In the genomic region with DNA sequence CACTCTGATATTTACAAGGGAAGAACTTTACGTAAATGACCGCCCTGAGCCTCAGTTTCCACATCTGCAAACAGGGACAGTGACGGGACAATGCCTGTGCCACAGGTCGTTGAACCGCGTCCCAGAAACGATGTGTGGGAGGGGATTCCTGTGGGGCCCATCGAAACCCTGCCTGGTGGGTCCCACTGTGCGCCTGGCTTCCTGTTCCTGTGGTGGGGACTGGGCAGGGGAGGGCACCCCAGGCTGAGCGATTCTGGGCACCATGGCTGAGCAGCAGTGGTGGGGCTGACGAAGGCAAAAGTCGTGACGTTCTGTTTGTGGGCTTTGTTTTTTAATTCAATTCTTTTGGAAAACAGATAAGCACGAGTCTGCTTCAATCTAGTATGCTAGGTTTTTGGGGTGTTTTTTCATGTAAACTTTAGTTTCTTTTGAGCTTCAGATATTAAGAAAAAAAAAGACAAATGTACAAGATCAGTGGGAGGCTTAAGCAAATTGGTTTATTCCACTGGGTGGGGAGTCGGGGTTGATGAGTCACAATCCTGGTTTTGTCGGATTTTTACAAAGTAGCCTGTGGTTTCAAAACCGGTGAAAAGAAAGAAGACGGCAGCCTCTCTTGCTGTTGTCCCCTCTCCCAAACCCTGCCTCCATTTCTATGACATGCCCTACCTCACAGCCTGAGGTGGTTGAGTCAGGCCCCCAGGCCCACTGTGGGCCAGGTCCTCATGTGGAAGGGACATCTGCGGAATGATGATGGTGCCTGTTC, we compare ENCODE assay signal across 23 cellular contexts. TPM values are rescaled to one million over a fixed set of nuclear protein-coding genes. Genes with fewer than 3 reads are reported as not detected.
DNase-seq lines count a peak whose midpoint lies in the region; ATAC-seq, FAIRE-seq and TF ChIP-seq lines count a peak whose summit lies in the region.
"Had no signal": no experiment of that assay in that cellular context is flagged by ENCODE, and none has a peak within 500 bp of the region (broad histone marks: within the 10 kb centered on the region; RNA-seq: fewer than 3 reads in every experiment).

No MANE protein-coding gene starts in this region.

- intact Hi-C loops in K562 (cut with micrococcal nuclease), result no loop called here

- ATAC-seq in activated T-cell treated with anti-CD3 and anti-CD28 coated beads, Interleukin-2, amount 50 U/mL, for 4 hours, result peak; percentile 55 to 69
- ATAC-seq in RWPE2 (ENCODE audit: low read depth) (no peak), K562 (no peak), HG03439 (IDR thresholded peaks at IDR 0.05; ENCODE audit: unreplicated experiment) (no peak), left lobe of liver (no peak), GM19395 (IDR thresholded peaks at IDR 0.05; ENCODE audit: unreplicated experiment) (no peak)
- ATAC-seq: left colon; stimulated activated memory B cell treated with anti-CD40 and anti-IgM and Interleukin-4, amounts not matched to agents 10 μg/mL and 1 μg/mL and 100 μg/mL, for 72 hours; upper lobe of right lung had no signal

- H3K4me3 Mint-ChIP-seq in activated T-cell treated with anti-CD3 and anti-CD28 coated beads, Interleukin-2, amount 50 U/mL, for 4 hours, result no peak overlapping the region
- no peak overlapping the region for H3K4me3 Mint-ChIP-seq in stimulated activated naive CD8-positive, alpha-beta T cell treated with anti-CD3 and anti-CD28 coated beads, Interleukin-15, Interleukin-2, amounts not matched to agents 100 ng/mL and 50 ng/mL, for 24 hours
- H3K4me3 Mint-ChIP-seq: activated naive CD4-positive, alpha-beta T cell treated with anti-CD3 and anti-CD28 coated beads for 36 hours; stimulated activated memory B cell treated with anti-CD40 and anti-IgM and Interleukin-4, amounts not matched to agents 10 μg/mL and 1 μg/mL and 100 μg/mL, for 72 hours had no signal

- no peak for TF ChIP-seq EP300 in K562 (IDR thresholded peaks at IDR 0.05; ENCODE audit: low read length)

- TF ChIP-seq POLR2A in K562 (conservative IDR thresholded peaks at IDR 0.05), result no peak

- WGBS in K562 (ENCODE audit: insufficient coverage, low coverage, missing lambda C conversion rate), result 4% methylated on average over 19 of the region's 19 CpGs

- no peak overlapping the region for H3K4me2 ChIP-seq in K562 (ENCODE audit: insufficient read depth, low read length)

- H3K9me1 ChIP-seq in K562 (ENCODE audit: control insufficient read depth, insufficient read depth, low read length), result no peaks in the 10 kb centered on the region

- no peak for DNase-seq in activated T-cell treated with anti-CD3 and anti-CD28 coated beads, Interleukin-2, amount 50 U/mL, for 4 hours
- DNase-seq in activated T-cell treated with anti-CD3 and anti-CD28 coated beads for 4 hours (no peak), RWPE2 (ENCODE audit: low spot score) (peak; percentile 76), K562 (ENCODE audit: extremely low read depth in 1 of 4, low spot score in 3 of 4) (no peak), left lobe of liver (ENCODE audit: low spot score) (no peak)
- DNase-seq: activated naive CD4-positive, alpha-beta T cell treated with anti-CD3 and anti-CD28 coated beads for 36 hours; effector CD4-positive, alpha-beta T cell; KBM-7; left colon; NCI-H1436; NCI-H446; sigmoid colon; SJCRH30; stimulated activated CD4-positive, alpha-beta T cell treated with anti-CD3 and anti-CD28 coated beads, Interleukin-4, amount 100 ng/mL, for 1 hour; T1000; upper lobe of right lung had no signal

- H2AFZ ChIP-seq in K562 (ENCODE audit: low read depth, low read length), result no peak overlapping the region

- H3K4me1 ChIP-seq in RWPE2 (ENCODE audit: insufficient read depth, poor library complexity, severe bottlenecking), result no peaks in the 10 kb centered on the region
- no peaks in the 10 kb centered on the region for H3K4me1 ChIP-seq in K562 (replicated peaks in 1 of 2; ENCODE audit: control insufficient read depth in 2 of 2, insufficient read depth in 2 of 2, low read length in 2 of 2)
- H3K4me1 ChIP-seq: sigmoid colon, SJCRH30, upper lobe of right lung had no signal

- peaks cover 37% of the 10 kb centered on the region for H3K27me3 Mint-ChIP-seq in activated T-cell treated with anti-CD3 and anti-CD28 coated beads, Interleukin-2, amount 50 U/mL, for 4 hours (ENCODE audit: low read depth)
- H3K27me3 Mint-ChIP-seq in stimulated activated naive CD8-positive, alpha-beta T cell treated with anti-CD3 and anti-CD28 coated beads, Interleukin-15, Interleukin-2, amounts not matched to agents 100 ng/mL and 50 ng/mL, for 24 hours, result peaks cover 75% of the 10 kb centered on the region

- no peak overlapping the region for H3K9ac ChIP-seq in K562 (ENCODE audit: insufficient read depth in 1 of 2, low read depth in 2 of 2, low read length in 2 of 2)

- H3K9me3 ChIP-seq in RWPE2 (ENCODE audit: severe bottlenecking), result no peaks in the 10 kb centered on the region
- H3K9me3 ChIP-seq in K562 (replicated peaks; ENCODE audit: control insufficient read depth, insufficient read depth, low read depth, low read length), result no peaks in the 10 kb centered on the region
- H3K9me3 ChIP-seq: sigmoid colon, SJCRH30, upper lobe of right lung had no signal

- CTCF ChIA-PET in K562 (lab: Yijun Ruan, JAX; ENCODE audit: low intra/inter-chr PET ratio), result no interaction called here

- H3K27ac Mint-ChIP-seq in stimulated activated naive CD8-positive, alpha-beta T cell treated with anti-CD3 and anti-CD28 coated beads, Interleukin-15, Interleukin-2, amounts not matched to agents 100 ng/mL and 50 ng/mL, for 24 hours, result peak overlapping the region; percentile 74
- H3K27ac Mint-ChIP-seq: activated naive CD4-positive, alpha-beta T cell treated with anti-CD3 and anti-CD28 coated beads for 36 hours; stimulated activated memory B cell treated with anti-CD40 and anti-IgM and Interleukin-4, amounts not matched to agents 10 μg/mL and 1 μg/mL and 100 μg/mL, for 72 hours had no signal

- H3K4me1 Mint-ChIP-seq in activated T-cell treated with anti-CD3 and anti-CD28 coated beads, Interleukin-2, amount 50 U/mL, for 4 hours (ENCODE audit: low read depth), result peaks cover 4% of the 10 kb centered on the region
- H3K4me1 Mint-ChIP-seq in stimulated activated naive CD8-positive, alpha-beta T cell treated with anti-CD3 and anti-CD28 coated beads, Interleukin-15, Interleukin-2, amounts not matched to agents 100 ng/mL and 50 ng/mL, for 24 hours (ENCODE audit: low read depth), result peaks cover 27% of the 10 kb centered on the region
- H3K4me1 Mint-ChIP-seq: stimulated activated memory B cell treated with anti-CD40 and anti-IgM and Interleukin-4, amounts not matched to agents 10 μg/mL and 1 μg/mL and 100 μg/mL, for 72 hours had no signal

- BruUV-seq in K562 (replicated peaks; lab: Mats Ljungman, UMichigan), result no TSS peak

- H3K36me3 Mint-ChIP-seq in activated T-cell treated with anti-CD3 and anti-CD28 coated beads, Interleukin-2, amount 50 U/mL, for 4 hours (ENCODE audit: insufficient read depth), result no peaks in the 10 kb centered on the region
- H3K36me3 Mint-ChIP-seq in stimulated activated naive CD8-positive, alpha-beta T cell treated with anti-CD3 and anti-CD28 coated beads, Interleukin-15, Interleukin-2, amounts not matched to agents 100 ng/mL and 50 ng/mL, for 24 hours (ENCODE audit: low read depth), result no peaks in the 10 kb centered on the region
- H3K36me3 Mint-ChIP-seq: stimulated activated memory B cell treated with anti-CD40 and anti-IgM and Interleukin-4, amounts not matched to agents 10 μg/mL and 1 μg/mL and 100 μg/mL, for 72 hours had no signal

- H3K36me3 ChIP-seq in RWPE2 (ENCODE audit: low read depth) (no peaks in the 10 kb centered on the region), K562 (ENCODE audit: control insufficient read depth, insufficient read depth, low read length) (no peaks in the 10 kb centered on the region)
- H3K36me3 ChIP-seq: sigmoid colon, SJCRH30, upper lobe of right lung had no signal

- no peak for TF ChIP-seq RAD21 in K562 (CRISPR knock-in tag; conservative IDR thresholded peaks at IDR 0.05 in 1 of 2, IDR thresholded peaks at IDR 0.05 in 1 of 2)

- no peak for FAIRE-seq in K562 (lab: Jason Lieb, UNC)
- FAIRE-seq: bronchial epithelial cell, GM12891 had no signal

- no peaks in the 10 kb centered on the region for H3K9me3 Mint-ChIP-seq in activated T-cell treated with anti-CD3 and anti-CD28 coated beads, Interleukin-2, amount 50 U/mL, for 4 hours
- H3K9me3 Mint-ChIP-seq in stimulated activated naive CD8-positive, alpha-beta T cell treated with anti-CD3 and anti-CD28 coated beads, Interleukin-15, Interleukin-2, amounts not matched to agents 100 ng/mL and 50 ng/mL, for 24 hours, result no peaks in the 10 kb centered on the region
- H3K9me3 Mint-ChIP-seq: activated naive CD4-positive, alpha-beta T cell treated with anti-CD3 and anti-CD28 coated beads for 36 hours had no signal

- 0 out of 2 replicates have a peak, but pooled peaks cover 14% of the 10 kb centered on the region for H4K20me1 ChIP-seq in K562 (replicated peaks; ENCODE audit: control insufficient read depth, insufficient read depth, low read length)

- no peaks in the 10 kb centered on the region for H3K79me2 ChIP-seq in K562 (ENCODE audit: control insufficient read depth, insufficient read depth, low read length)

- H3K4me3 ChIP-seq in RWPE2 (ENCODE audit: severe bottlenecking), result no peak overlapping the region
- no peak overlapping the region for H3K4me3 ChIP-seq in K562
- H3K4me3 ChIP-seq: sigmoid colon, SJCRH30, upper lobe of right lung had no signal

- POLR2A ChIA-PET in K562 (lab: Yijun Ruan, JAX), result interaction anchor here (0.6 kb wide), 1 partner anchor 165 kb away, joined by 3 read pairs; no protein-coding TSS in a partner anchor

- H3K27ac ChIP-seq in RWPE2 (ENCODE audit: poor library complexity, severe bottlenecking), result no peak overlapping the region
- H3K27ac ChIP-seq in K562 (ENCODE audit: extremely low read depth, low read depth, low read length), result no peak overlapping the region
- H3K27ac ChIP-seq: sigmoid colon, SJCRH30, upper lobe of right lung had no signal

- in situ Hi-C loops in K562 (cut with MboI), result loop anchor here (25.0 kb wide), 1 partner anchor 573 kb away; a partner anchor contains a TSS

- TF ChIP-seq CTCF in RWPE2 (IDR thresholded peaks at IDR 0.05; ENCODE audit: poor library complexity, severe bottlenecking), result no peak
- TF ChIP-seq CTCF in K562 (IDR thresholded peaks at IDR 0.05 in 2 of 3, conservative IDR thresholded peaks at IDR 0.05 in 1 of 3; ENCODE audit: insufficient read depth in 2 of 3, low read depth in 1 of 3, low read length in 3 of 3), result no peak

- H3K27me3 ChIP-seq in RWPE2 (ENCODE audit: insufficient read depth, poor library complexity, severe bottlenecking) (peaks cover 40% of the 10 kb centered on the region), K562 (ENCODE audit: control insufficient read depth in 2 of 2, insufficient read depth in 2 of 2, low read length in 2 of 2) (peaks cover 53 to 74% of the 10 kb centered on the region in 2 experiments)

RNA-seq across cellular contexts. Expression of a gene that starts 40.4 kb away (rescaled TPM):
- total RNA-seq in activated T-cell treated with anti-CD3 and anti-CD28 coated beads, Interleukin-2, amount 50 U/mL, for 4 hours, result under 1 TPM; 0.38 to 0.96 (median 0.40) TPM
- total RNA-seq in K562 (2011; cell fraction: chromatin; rRNA removed; ENCODE audit: low replicate concordance), result 0.42 and 1.3 TPM in 2 replicates
- 0.50 and 0.79 TPM in 2 replicates for total RNA-seq in K562 (2011; cell fraction: nucleolus; rRNA removed)
- 0.92 and 1.1 TPM in 2 replicates for total RNA-seq in K562 (2011; cell fraction: nucleoplasm; rRNA removed)
- 0.73 and 2.5 TPM in 2 replicates for total RNA-seq in K562 (2014; rRNA removed)
- total RNA-seq in K562 (2014; rRNA removed; fragmentation: Illumina TruSeq; extraction: Trizol), result 0.25 and 0.45 TPM in 2 replicates
- total RNA-seq in K562 (2015; rRNA removed; fragmentation: Illumina TruSeq; extraction: Trizol), result 0.64 and 0.69 TPM in 2 replicates
- total RNA-seq in K562 (2021), result 1.2 and 1.3 TPM in 2 replicates
- 0.07 TPM in 2 replicates for polyA plus RNA-seq in K562 (2011; rRNA removed)
- not detected in 2 replicates for polyA plus RNA-seq in K562 (2011; cell fraction: cytosol; rRNA removed)
- polyA plus RNA-seq in K562 (2011; cell fraction: nucleus; rRNA removed), result 0.22 and 0.37 TPM in 2 replicates
- 0.91 and 1.0 TPM in 2 replicates for polyA plus RNA-seq in K562 (2012)
- 0.21 and 0.90 TPM in 2 replicates for polyA plus RNA-seq in K562 (2014; fragmentation: Illumina TruSeq; extraction: Trizol)
- under 1 TPM; 0.04 to 0.14 TPM for polyA plus RNA-seq in K562 (2014; fragmentation: Nextera tagmentation; extraction: Ambion mirVana)
- 1.0 and 1.8 TPM in 2 replicates for polyA plus RNA-seq in K562 (2014; rRNA removed)
- not detected in 2 replicates for polyA minus RNA-seq in K562 (2011; rRNA and poly(A)+ RNA removed)
- polyA minus RNA-seq in K562 (2011; cell fraction: cytosol; rRNA and poly(A)+ RNA removed), result not detected in 2 replicates
- polyA minus RNA-seq in K562 (2011; cell fraction: nucleus; rRNA and poly(A)+ RNA removed), result not detected in 2 replicates
- total RNA-seq in left lobe of liver, result 0.35 TPM
- total RNA-seq: G401, SJCRH30 had no signal

RNA-seq across cellular contexts. Expression of a gene that starts 42.2 kb away (rescaled TPM):
- 100 to 1,000 TPM; 390 to 448 (median 440) TPM for total RNA-seq in activated T-cell treated with anti-CD3 and anti-CD28 coated beads, Interleukin-2, amount 50 U/mL, for 4 hours
- 217 and 324 TPM in 2 replicates for total RNA-seq in K562 (2011; cell fraction: chromatin; rRNA removed; ENCODE audit: low replicate concordance)
- 221 and 239 TPM in 2 replicates for total RNA-seq in K562 (2011; cell fraction: nucleolus; rRNA removed)
- 270 and 367 TPM in 2 replicates for total RNA-seq in K562 (2011; cell fraction: nucleoplasm; rRNA removed)
- total RNA-seq in K562 (2014; rRNA removed), result 266 and 294 TPM in 2 replicates
- 212 and 224 TPM in 2 replicates for total RNA-seq in K562 (2014; rRNA removed; fragmentation: Illumina TruSeq; extraction: Trizol)
- total RNA-seq in K562 (2015; rRNA removed; fragmentation: Illumina TruSeq; extraction: Trizol), result 216 and 220 TPM in 2 replicates
- 422 and 439 TPM in 2 replicates for total RNA-seq in K562 (2021)
- polyA plus RNA-seq in K562 (2011; rRNA removed), result 321 and 329 TPM in 2 replicates
- polyA plus RNA-seq in K562 (2011; cell fraction: cytosol; rRNA removed), result 659 and 699 TPM in 2 replicates
- 480 and 564 TPM in 2 replicates for polyA plus RNA-seq in K562 (2011; cell fraction: nucleus; rRNA removed)
- 497 and 536 TPM in 2 replicates for polyA plus RNA-seq in K562 (2012)
- 648 and 649 TPM in 2 replicates for polyA plus RNA-seq in K562 (2014; fragmentation: Illumina TruSeq; extraction: Trizol)
- polyA plus RNA-seq in K562 (2014; fragmentation: Nextera tagmentation; extraction: Ambion mirVana), result 100 to 1,000 TPM; 128 to 129 TPM
- 343 and 398 TPM in 2 replicates for polyA plus RNA-seq in K562 (2014; rRNA removed)
- polyA minus RNA-seq in K562 (2011; rRNA and poly(A)+ RNA removed), result 360 and 482 TPM in 2 replicates
- polyA minus RNA-seq in K562 (2011; cell fraction: cytosol; rRNA and poly(A)+ RNA removed), result 377 and 397 TPM in 2 replicates
- 103 and 150 TPM in 2 replicates for polyA minus RNA-seq in K562 (2011; cell fraction: nucleus; rRNA and poly(A)+ RNA removed)
- 305 TPM for total RNA-seq in left lobe of liver

Comparison
In these comparisons a context has a peak if more than half of its experiments do, and no peak if none do; other contexts are left out.
1. ATAC-seq: peak in activated T-cell treated with anti-CD3 and anti-CD28 coated beads, Interleukin-2, amount 50 U/mL, for 4 hours (2 of 2); none in RWPE2 (single experiment), K562 (single experiment), HG03439 (single experiment), left lobe of liver (single experiment) and GM19395 (single experiment).